In the genomic region with DNA sequence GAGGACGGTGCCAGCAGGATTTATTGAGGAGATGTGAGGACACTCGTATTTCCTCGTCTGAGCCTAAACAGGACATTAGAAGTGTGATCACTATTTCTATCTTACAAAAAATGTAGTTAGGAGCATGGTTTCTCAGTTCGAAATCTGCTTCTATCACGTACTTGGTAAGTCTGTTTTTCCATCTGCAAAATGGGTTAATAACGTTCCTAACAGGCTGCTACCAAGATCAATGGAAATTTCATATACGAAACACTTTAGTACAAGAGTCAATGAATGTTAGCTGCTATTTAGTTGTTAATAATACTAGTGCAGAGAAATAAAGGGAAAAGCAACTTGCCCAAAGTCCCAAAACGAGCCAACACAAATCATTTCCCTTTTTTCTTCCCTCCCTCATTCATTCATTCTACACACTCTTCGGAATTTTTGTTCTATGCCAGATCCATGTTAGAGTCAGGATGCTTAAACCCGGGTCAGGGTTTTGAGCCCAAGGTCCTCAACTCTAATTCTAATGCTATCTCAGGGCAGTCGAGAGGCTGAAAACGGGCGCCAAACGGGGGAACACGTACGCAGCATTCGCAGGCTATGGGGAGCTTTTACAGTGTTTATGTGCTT, we compare ENCODE assay signal across 8 cellular contexts. TPM values are rescaled to one million over a fixed set of nuclear protein-coding genes. Genes with fewer than 3 reads are reported as not detected.
DNase-seq lines count a peak whose midpoint lies in the region; ATAC-seq and TF ChIP-seq lines count a peak whose summit lies in the region.

No MANE protein-coding gene starts in this region.

- H3K4me2 ChIP-seq in DND-41 (ENCODE audit: insufficient read depth, low read length) (peak overlapping the region; percentile 91), OCI-LY1 (ENCODE audit: low read length) (peak overlapping the region; percentile 84), parathyroid adenoma (ENCODE audit: low read length) (peak overlapping the region; percentile 63)

- WGBS in esophagus squamous epithelium, 2 donors = 12 to 17% methylated on average over 17 of the region's 17 CpGs

- peaks cover 8% of the 10 kb centered on the region; the same call in 1 of the 2 replicates for H4K20me1 ChIP-seq in DND-41 (ENCODE audit: insufficient read depth, low read length)
- no peaks in the 10 kb centered on the region for H4K20me1 ChIP-seq in OCI-LY1 (ENCODE audit: insufficient read depth, low read length)

- no peak for TF ChIP-seq POLR2A in esophagus squamous epithelium (IDR thresholded peaks at IDR 0.05)

- no peaks in the 10 kb centered on the region for H3K9me2 ChIP-seq in OCI-LY1 (ENCODE audit: low read depth, low read length)

- TF ChIP-seq CTCF in DND-41 (IDR thresholded peaks at IDR 0.05; ENCODE audit: borderline replicate concordance, extremely low read depth, low read length, poor library complexity, severe bottlenecking) (no peak), OCI-LY1 (IDR thresholded peaks at IDR 0.05; ENCODE audit: low read length) (no peak), esophagus squamous epithelium (IDR thresholded peaks at IDR 0.05) (no peak), parathyroid adenoma (IDR thresholded peaks at IDR 0.05) (no peak), GM20000 (IDR thresholded peaks at IDR 0.05; ENCODE audit: extremely low read depth, missing control alignments) (no peak)

- H3K9ac ChIP-seq in DND-41 (ENCODE audit: low read depth, low read length) (peak overlapping the region; percentile 87), OCI-LY1 (ENCODE audit: low read length) (peak overlapping the region; percentile 94), parathyroid adenoma (peak overlapping the region; percentile 7)

- H3K4me3 ChIP-seq in DND-41 (ENCODE audit: low read depth in 1 of 2, low read length in 2 of 2) (peak overlapping the region; percentile 78 to 83), OCI-LY1 (ENCODE audit: low read depth, low read length, poor library complexity, severe bottlenecking) (peak overlapping the region; percentile 77), esophagus squamous epithelium (peak overlapping the region; percentile 81 to 98 (median 93)), parathyroid adenoma (ENCODE audit: low read depth, low read length) (peak overlapping the region; percentile 83)

- H3F3A ChIP-seq in OCI-LY1 (ENCODE audit: insufficient read depth, low read length) = no peaks in the 10 kb centered on the region

- no peak for ATAC-seq in DND-41 (ENCODE audit: insufficient read depth, low read depth)

- H3K27ac ChIP-seq in DND-41 (ENCODE audit: low read length) = peak overlapping the region; percentile 90
- peak overlapping the region; percentile 53 for H3K27ac ChIP-seq in OCI-LY1 (ENCODE audit: low read depth, low read length, poor library complexity, severe bottlenecking)
- H3K27ac ChIP-seq in esophagus squamous epithelium = peak overlapping the region; percentile 94 to 98 (median 96)
- peak overlapping the region; percentile 54 for H3K27ac ChIP-seq in parathyroid adenoma

- H3K27me3 ChIP-seq in DND-41 (ENCODE audit: insufficient read depth, low read length, poor library complexity) (no peaks in the 10 kb centered on the region), OCI-LY1 (ENCODE audit: insufficient read depth, low read length) (no peaks in the 10 kb centered on the region), esophagus squamous epithelium (no peaks in the 10 kb centered on the region), parathyroid adenoma (ENCODE audit: control insufficient read depth, insufficient read depth, low read length) (no peaks in the 10 kb centered on the region)

- intact Hi-C loops in esophagus squamous epithelium (cut with DNase I) = no loop called here

- H3K9me3 ChIP-seq in DND-41 (ENCODE audit: insufficient read depth, low read length, severe bottlenecking) = no peaks in the 10 kb centered on the region
- H3K9me3 ChIP-seq in OCI-LY1 (ENCODE audit: low read length) = no peaks in the 10 kb centered on the region
- H3K9me3 ChIP-seq in esophagus squamous epithelium = no peaks in the 10 kb centered on the region
- no peaks in the 10 kb centered on the region for H3K9me3 ChIP-seq in parathyroid adenoma (ENCODE audit: control insufficient read depth, low read length)

- DNase-seq in DND-41 (no peak), esophagus squamous epithelium (lab: John Stamatoyannopoulos, UW) (no peak), cerebellum (ENCODE audit: low spot score) (no peak), GM20000 (ENCODE audit: low spot score) (no peak)
- DNase-seq in stimulated activated CD4-positive, alpha-beta T cell treated with anti-CD3 and anti-CD28 coated beads, Interleukin-2, amount 100 ng/mL, for 24 hours = no peak
- DNase-seq in activated T-cell treated with anti-CD3 and anti-CD28 coated beads, Interleukin-2, amount 50 U/mL, for 48 hours = no peak

- peaks cover 38% of the 10 kb centered on the region for H3K4me1 ChIP-seq in DND-41 (ENCODE audit: insufficient read depth, low read length)
- H3K4me1 ChIP-seq in OCI-LY1 (ENCODE audit: insufficient read depth, low read length, severe bottlenecking) = peaks cover 27% of the 10 kb centered on the region
- H3K4me1 ChIP-seq in esophagus squamous epithelium = peaks cover 0 to 53% (median 23%) of the 10 kb centered on the region in 3 donors
- H3K4me1 ChIP-seq in parathyroid adenoma = peaks cover 6% of the 10 kb centered on the region

- H3K79me2 ChIP-seq in DND-41 (ENCODE audit: insufficient read depth, low read length) (peaks cover 83% of the 10 kb centered on the region), OCI-LY1 (ENCODE audit: insufficient read depth, low read length) (peaks cover 44% of the 10 kb centered on the region), parathyroid adenoma (peaks cover 22% of the 10 kb centered on the region)

- H2AFZ ChIP-seq in DND-41 (ENCODE audit: low read depth, low read length) (peak overlapping the region; percentile 92), OCI-LY1 (ENCODE audit: low read length) (no peak overlapping the region), parathyroid adenoma (peak overlapping the region; percentile 89)

- peaks cover 41% of the 10 kb centered on the region for H3K36me3 ChIP-seq in DND-41 (ENCODE audit: insufficient read depth, low read length)
- peaks cover 33% of the 10 kb centered on the region for H3K36me3 ChIP-seq in OCI-LY1 (ENCODE audit: insufficient read depth, low read length)
- peaks cover 0 to 43% (median 9%) of the 10 kb centered on the region in 3 donors for H3K36me3 ChIP-seq in esophagus squamous epithelium
- no peaks in the 10 kb centered on the region for H3K36me3 ChIP-seq in parathyroid adenoma (ENCODE audit: control insufficient read depth, insufficient read depth, low read length)

RNA-seq across cellular contexts. Expression of a gene that starts 0.6 kb away (rescaled TPM):
- total RNA-seq in esophagus squamous epithelium (10 to 100 TPM; 24.3 to 54.7 (median 51.3) TPM), cerebellum (93.9 TPM)

RNA-seq across cellular contexts. Expression of a gene that starts 0.9 kb away (rescaled TPM):
- total RNA-seq in esophagus squamous epithelium = 10 to 100 TPM; 11.5 to 22.5 (median 18.6) TPM
- 32.7 TPM for total RNA-seq in cerebellum

RNA-seq across cellular contexts. Expression of a gene that starts 56.3 kb away (rescaled TPM):
- total RNA-seq in esophagus squamous epithelium (under 1 TPM in 3 of 4 donors, not detected in 1; 0.09 to 0.30 (median 0.12) TPM), cerebellum (30.8 TPM)

Comparison
In these comparisons a context has a peak if more than half of its experiments do, and no peak if none do; other contexts are left out.
1. H3K9ac ChIP-seq: peak in every context shown above with its lines; median percentile 94 in OCI-LY1; 87 in DND-41; 7 in parathyroid adenoma.
2. RNA of a gene that starts 56.3 kb away (total RNA-seq): 30.8 TPM in cerebellum (single experiment); 0.09 to 0.30 TPM in esophagus squamous epithelium; every median in the first group is over 10 times any median in the second.
3. Peak in every context shown above with its lines, with median percentiles within 50 percentile points of each other: H3K27ac ChIP-seq, H3K4me2 ChIP-seq and H3K4me3 ChIP-seq.